Comparison of ENCODE assay signal across 1 cellular context in the genomic region with DNA sequence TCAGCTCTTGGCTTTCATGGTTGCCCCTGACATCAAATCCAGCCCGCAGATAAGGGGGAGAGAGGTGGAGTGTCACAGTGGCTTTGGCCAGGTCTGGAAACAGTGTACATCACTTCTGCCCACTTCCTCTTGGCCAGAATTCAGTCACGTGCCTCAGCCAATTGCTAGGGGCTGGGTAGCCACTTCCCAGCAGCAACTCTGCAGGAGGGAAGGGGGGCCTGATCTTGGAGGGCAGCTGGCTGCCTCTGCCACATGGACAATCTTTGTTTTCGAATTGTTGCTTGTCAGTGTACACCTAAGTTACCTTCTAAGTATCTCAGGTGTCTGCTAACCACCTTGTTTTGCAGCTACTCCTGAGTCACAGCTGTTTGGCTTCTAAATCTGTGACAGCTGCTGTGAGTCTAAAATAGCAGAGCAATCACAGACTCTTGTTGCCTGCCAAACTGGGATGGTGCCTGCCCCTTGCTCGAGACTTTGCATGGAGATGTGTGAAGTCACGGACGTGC.
TF ChIP-seq lines count a peak whose summit lies in the region.

No MANE protein-coding gene starts in this region.

TF ChIP-seq in WTC11, 78 proteins besides CTCF, POLR2A, EP300 and RAD21 (continued from another document):
- TF ChIP-seq ZSCAN18 (CRISPR knock-in tag; IDR thresholded peaks at IDR 0.05): no peak
- TF ChIP-seq FOXK1 (CRISPR knock-in tag; IDR thresholded peaks at IDR 0.05): no peak
- TF ChIP-seq, protein P1, sequence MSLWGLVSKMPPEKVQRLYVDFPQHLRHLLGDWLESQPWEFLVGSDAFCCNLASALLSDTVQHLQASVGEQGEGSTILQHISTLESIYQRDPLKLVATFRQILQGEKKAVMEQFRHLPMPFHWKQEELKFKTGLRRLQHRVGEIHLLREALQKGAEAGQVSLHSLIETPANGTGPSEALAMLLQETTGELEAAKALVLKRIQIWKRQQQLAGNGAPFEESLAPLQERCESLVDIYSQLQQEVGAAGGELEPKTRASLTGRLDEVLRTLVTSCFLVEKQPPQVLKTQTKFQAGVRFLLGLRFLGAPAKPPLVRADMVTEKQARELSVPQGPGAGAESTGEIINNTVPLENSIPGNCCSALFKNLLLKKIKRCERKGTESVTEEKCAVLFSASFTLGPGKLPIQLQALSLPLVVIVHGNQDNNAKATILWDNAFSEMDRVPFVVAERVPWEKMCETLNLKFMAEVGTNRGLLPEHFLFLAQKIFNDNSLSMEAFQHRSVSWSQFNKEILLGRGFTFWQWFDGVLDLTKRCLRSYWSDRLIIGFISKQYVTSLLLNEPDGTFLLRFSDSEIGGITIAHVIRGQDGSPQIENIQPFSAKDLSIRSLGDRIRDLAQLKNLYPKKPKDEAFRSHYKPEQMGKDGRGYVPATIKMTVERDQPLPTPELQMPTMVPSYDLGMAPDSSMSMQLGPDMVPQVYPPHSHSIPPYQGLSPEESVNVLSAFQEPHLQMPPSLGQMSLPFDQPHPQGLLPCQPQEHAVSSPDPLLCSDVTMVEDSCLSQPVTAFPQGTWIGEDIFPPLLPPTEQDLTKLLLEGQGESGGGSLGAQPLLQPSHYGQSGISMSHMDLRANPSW (CRISPR knock-in tag; conservative IDR thresholded peaks at IDR 0.05; ENCODE audit: low read depth): no peak
TF ChIP-seq in WTC11: peak in this region for 0.
